ENCODE assay signal across 8 cellular contexts in the genomic region with DNA sequence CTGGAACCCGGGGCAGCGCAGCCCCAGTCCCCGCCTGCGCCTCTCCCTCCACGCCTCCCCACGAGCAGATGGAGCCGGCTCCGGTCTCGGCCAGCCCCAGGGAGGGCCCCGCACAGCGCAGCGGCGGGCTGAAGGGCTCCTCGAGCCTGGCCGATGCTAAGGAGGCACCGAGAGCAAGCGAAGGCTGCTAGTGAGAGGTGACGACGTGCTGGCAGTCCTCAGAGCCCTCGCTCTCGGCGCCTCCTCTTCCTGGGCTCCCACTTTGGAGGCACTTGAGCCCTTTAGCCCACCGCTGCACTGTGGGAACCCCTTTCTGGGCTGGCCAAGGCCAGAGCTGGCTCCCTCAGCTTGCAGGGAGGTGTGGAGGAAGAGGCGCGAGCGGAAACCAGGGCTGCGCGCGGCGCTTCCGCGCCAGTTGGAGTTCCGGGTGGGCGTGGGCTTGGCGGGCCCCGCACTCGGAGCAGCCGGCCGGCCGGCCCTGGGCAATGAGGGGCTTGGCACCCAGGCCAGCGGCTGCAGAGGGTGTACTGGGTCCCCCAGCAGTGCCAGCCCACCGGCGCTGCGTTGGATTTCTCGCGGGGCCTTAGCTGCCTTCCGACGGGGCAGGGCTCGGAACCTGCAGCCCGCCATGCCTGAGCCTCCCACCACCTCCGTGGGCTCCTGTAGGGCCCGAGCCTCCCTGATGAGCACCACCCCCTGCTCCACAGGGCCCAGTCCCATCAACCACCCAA. TPM values are rescaled to one million over a fixed set of nuclear protein-coding genes. Genes with fewer than 3 reads are reported as not detected.
A peak's percentile ranks its signal among the peaks of the same experiment; 100 is the strongest.
DNase-seq lines count a peak whose midpoint lies in the region; ATAC-seq and TF ChIP-seq lines count a peak whose summit lies in the region.

No MANE protein-coding gene starts in this region.

- H3K36me3 ChIP-seq in colonic mucosa, result no peaks in the 10 kb centered on the region
- peaks cover 0 to 8% (median 0%) of the 10 kb centered on the region in 5 donors for H3K36me3 ChIP-seq in subcutaneous abdominal adipose tissue (ENCODE audit: control insufficient read depth in 5 of 5, insufficient read depth in 5 of 5, low read length in 5 of 5)

- H3K4me3 ChIP-seq in colonic mucosa (peak overlapping the region; percentile 50), subcutaneous abdominal adipose tissue (ENCODE audit: low read depth in 1 of 5, low read length in 5 of 5) (peak overlapping the region; percentile 54 to 81 (median 68))

- intact Hi-C loops in colonic mucosa (cut with DNase I), result no loop called here

- peaks cover 4% of the 10 kb centered on the region for H3K4me1 ChIP-seq in colonic mucosa
- peaks cover 4 to 40% (median 33%) of the 10 kb centered on the region in 5 donors for H3K4me1 ChIP-seq in subcutaneous abdominal adipose tissue (ENCODE audit: control insufficient read depth in 5 of 5, insufficient read depth in 5 of 5, low read length in 5 of 5)

- H3K27ac ChIP-seq in colonic mucosa (peak overlapping the region; percentile 75), subcutaneous abdominal adipose tissue (ENCODE audit: low read depth, low read length) (peak overlapping the region; percentile 30)

- H3K9me3 ChIP-seq in colonic mucosa, result no peaks in the 10 kb centered on the region
- H3K9me3 ChIP-seq in subcutaneous abdominal adipose tissue (ENCODE audit: control insufficient read depth in 5 of 5, low read length in 5 of 5), result peaks cover 0 to 3% (median 0%) of the 10 kb centered on the region in 5 donors

- peak; percentile 26 for ATAC-seq in HG03159 (IDR thresholded peaks at IDR 0.05; ENCODE audit: unreplicated experiment)
- ATAC-seq in HG03108 (IDR thresholded peaks at IDR 0.05; ENCODE audit: unreplicated experiment), result no peak

- H3K9ac ChIP-seq in colonic mucosa (ENCODE audit: low read depth in 2 of 2, low read length in 2 of 2) (peak overlapping the region; percentile 71 to 95), subcutaneous abdominal adipose tissue (ENCODE audit: low read length in 5 of 5) (peak overlapping the region in 4 of 5 donors; percentile 49 to 59 (median 54))

- no peaks in the 10 kb centered on the region for H3K27me3 ChIP-seq in colonic mucosa
- H3K27me3 ChIP-seq in subcutaneous abdominal adipose tissue (ENCODE audit: control insufficient read depth in 5 of 5, insufficient read depth in 4 of 5, low read length in 5 of 5), result no peaks in the 10 kb centered on the region

- no peak for TF ChIP-seq CTCF in colonic mucosa (IDR thresholded peaks at IDR 0.05)

- peak; percentile 55 for DNase-seq in CD1c-positive myeloid dendritic cell (ENCODE audit: extremely low spot score)
- peak; percentile 29 for DNase-seq in activated CD4-positive, alpha-beta T cell treated with anti-CD3 and anti-CD28 coated beads for 1 hour
- peak; percentile 74 for DNase-seq in colonic mucosa
- peak; percentile 37 for DNase-seq in mucosa of gallbladder (ENCODE audit: low spot score)
- DNase-seq in H4 (ENCODE audit: low spot score), result no peak

RNA-seq across cellular contexts. Expression of a gene that starts 2.5 kb away (rescaled TPM):
- 10 to 100 TPM; 63.4 to 86.8 TPM for total RNA-seq in colonic mucosa
- 111 TPM for total RNA-seq in mucosa of gallbladder
- 172 and 189 TPM in 2 replicates for total RNA-seq in H4 (2014; rRNA removed; shearing (Covaris generic))

RNA-seq across cellular contexts. Expression of a gene that starts 25.6 kb away (rescaled TPM):
- total RNA-seq in colonic mucosa, result 10 to 100 TPM in 1 of 2 donors, 1 to 10 TPM in 1; 6.6 to 16.3 TPM
- 7.3 TPM for total RNA-seq in mucosa of gallbladder
- 26.4 and 33.2 TPM in 2 replicates for total RNA-seq in H4 (2014; rRNA removed; shearing (Covaris generic))

RNA-seq across cellular contexts. Expression of a gene that starts 26.0 kb away (rescaled TPM):
- total RNA-seq in colonic mucosa (under 1 TPM; 0.69 to 0.99 TPM), mucosa of gallbladder (0.69 TPM)
- 5.0 TPM in 1 of 2 replicates, not detected in the other for total RNA-seq in H4 (2014; rRNA removed; shearing (Covaris generic))

RNA-seq across cellular contexts. Expression of a gene that starts 27.2 kb away (rescaled TPM):
- total RNA-seq in colonic mucosa (10 to 100 TPM; 58.7 to 73.3 TPM), mucosa of gallbladder (72.5 TPM)
- 137 and 156 TPM in 2 replicates for total RNA-seq in H4 (2014; rRNA removed; shearing (Covaris generic))
